Comparison of ENCODE assay signal across 15 cellular contexts in the genomic region with DNA sequence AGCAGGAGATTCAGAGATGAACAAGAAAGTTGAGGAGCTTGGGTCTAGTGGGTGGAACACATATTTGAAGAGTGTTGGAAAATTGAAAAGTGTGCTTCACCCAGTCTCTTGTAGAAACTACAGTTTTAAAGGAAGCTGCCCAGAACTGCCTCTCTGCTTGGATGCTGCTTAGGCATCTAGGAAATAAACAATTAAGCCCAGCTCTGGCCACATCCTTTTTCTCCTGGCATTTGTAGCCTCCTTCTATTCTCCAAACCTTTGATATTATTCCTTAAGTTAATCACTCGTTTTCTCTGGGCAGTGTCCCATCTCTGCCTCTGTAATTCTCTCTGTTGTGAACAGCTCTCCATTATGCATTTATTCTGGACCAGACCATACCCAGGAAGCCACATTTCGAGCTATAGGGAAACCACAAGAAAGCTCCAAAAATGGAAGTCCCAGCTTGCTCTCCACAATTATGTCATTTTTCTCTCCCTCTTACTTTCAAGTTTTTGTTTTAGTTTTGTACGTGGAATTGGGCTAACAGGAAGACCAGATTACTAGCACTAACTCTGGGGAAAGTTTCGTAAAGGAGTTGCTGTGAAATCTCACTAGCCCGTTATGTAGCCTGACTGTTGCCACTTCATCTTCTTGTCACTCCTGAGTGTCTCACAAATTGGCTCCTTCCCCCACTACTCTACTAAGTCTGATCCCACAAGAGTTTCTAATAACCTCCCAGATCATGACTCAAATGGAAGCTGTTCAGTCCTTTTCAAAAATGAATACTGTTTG.
DNase-seq lines count a peak whose midpoint lies in the region; ATAC-seq and TF ChIP-seq lines count a peak whose summit lies in the region.
"Had no signal": no experiment of that assay in that cellular context is flagged by ENCODE, and none has a peak within 500 bp of the region (broad histone marks: within the 10 kb centered on the region; RNA-seq: fewer than 3 reads in every experiment).

No MANE protein-coding gene starts in this region.

- H3K79me1 ChIP-seq in mesenchymal stem cell (replicated peaks; ENCODE audit: low read length, poor library complexity, severe bottlenecking) = no peaks in the 10 kb centered on the region

- no peaks in the 10 kb centered on the region for H3K36me3 Mint-ChIP-seq in endodermal cell (ENCODE audit: low read depth)

- no peak overlapping the region for H3K4me3 Mint-ChIP-seq in endodermal cell
- H3K4me3 Mint-ChIP-seq: dendritic cell treated with granulocyte-macrophage colony-stimulating factor and Interleukin-4, amounts not matched to agents 40 ng/mL and 50 ng/mL, for 4 days; WTC11 had no signal

- H3K23ac ChIP-seq in mesenchymal stem cell (ENCODE audit: low read length in 2 of 2) = no peak overlapping the region

- H2BK120ac ChIP-seq in mesenchymal stem cell (ENCODE audit: low read depth, low read length) = no peak overlapping the region

- H3K9ac ChIP-seq in mesenchymal stem cell (ENCODE audit: low read length) = peak overlapping the region; percentile 73
- H3K9ac ChIP-seq in endodermal cell (ENCODE audit: extremely low read depth, low read length, poor library complexity, severe bottlenecking) = no peak overlapping the region
- H3K9ac ChIP-seq: parathyroid adenoma had no signal

- no peak overlapping the region for H2BK12ac ChIP-seq in mesenchymal stem cell (ENCODE audit: low read length in 2 of 2)

- no peak for TF ChIP-seq CTCF in endodermal cell (conservative IDR thresholded peaks at IDR 0.05)

- H2AFZ ChIP-seq in mesenchymal stem cell (ENCODE audit: low read depth, low read length) = no peak overlapping the region
- H2AFZ ChIP-seq: parathyroid adenoma had no signal

- no peak overlapping the region for H3K18ac ChIP-seq in mesenchymal stem cell (ENCODE audit: low read depth in 1 of 2, low read length in 2 of 2)

- H4K8ac ChIP-seq in mesenchymal stem cell (ENCODE audit: low read length) = no peak overlapping the region

- H3K27ac Mint-ChIP-seq in endodermal cell = no peak overlapping the region
- H3K27ac Mint-ChIP-seq: dendritic cell treated with granulocyte-macrophage colony-stimulating factor and Interleukin-4, amounts not matched to agents 40 ng/mL and 50 ng/mL, for 4 days; WTC11 had no signal

- no peak overlapping the region for H2BK15ac ChIP-seq in mesenchymal stem cell (ENCODE audit: low read depth, poor library complexity, severe bottlenecking)

- H3K27me3 Mint-ChIP-seq in endodermal cell (ENCODE audit: insufficient read depth) = no peaks in the 10 kb centered on the region
- H3K27me3 Mint-ChIP-seq: dendritic cell treated with granulocyte-macrophage colony-stimulating factor and Interleukin-4, amounts not matched to agents 40 ng/mL and 50 ng/mL, for 4 days had no signal

- H3K36me3 ChIP-seq in mesenchymal stem cell (ENCODE audit: control insufficient read depth in 1 of 2, insufficient read depth in 2 of 2, low read depth in 1 of 2, low read length in 2 of 2) (no peaks in the 10 kb centered on the region), endodermal cell (ENCODE audit: control insufficient read depth, insufficient read depth, low read length) (no peaks in the 10 kb centered on the region)
- H3K36me3 ChIP-seq: transverse colon had no signal

- no peak overlapping the region for H2AK5ac ChIP-seq in mesenchymal stem cell (ENCODE audit: low read length, severe bottlenecking)

- peaks cover 27% of the 10 kb centered on the region for H3K9me3 Mint-ChIP-seq in endodermal cell

- WGBS in mesenchymal stem cell = 52% methylated on average over 4 of the region's 5 CpGs
- 78 to 86% methylated on average over 4 to 5 of the region's 5 CpGs for WGBS in endodermal cell (ENCODE audit: insufficient coverage in 1 of 2, insufficient read length in 1 of 2), 2 experiments

- intact Hi-C loops in left ventricle myocardium superior (cut with micrococcal nuclease) = no loop called here

- no peak overlapping the region for H2BK5ac ChIP-seq in mesenchymal stem cell (ENCODE audit: low read depth, low read length, poor library complexity, severe bottlenecking)

- no peak overlapping the region for H3K4ac ChIP-seq in mesenchymal stem cell (ENCODE audit: low read depth in 1 of 2, low read length in 2 of 2)

- H3K27ac ChIP-seq in mesenchymal stem cell (ENCODE audit: low read length, poor library complexity, severe bottlenecking) = no peak overlapping the region
- no peak overlapping the region for H3K27ac ChIP-seq in endodermal cell (ENCODE audit: low read depth, low read length)
- H3K27ac ChIP-seq: parathyroid adenoma, transverse colon had no signal

- H3K4me1 ChIP-seq in mesenchymal stem cell (ENCODE audit: control insufficient read depth, insufficient read depth, low read depth, low read length) = no peaks in the 10 kb centered on the region
- H3K4me1 ChIP-seq in endodermal cell (ENCODE audit: control insufficient read depth, insufficient read depth, low read length) = no peaks in the 10 kb centered on the region
- H3K4me1 ChIP-seq: parathyroid adenoma, transverse colon had no signal

- peak; percentile 22 for DNase-seq in M059J (ENCODE audit: low read depth)
- peak; percentile 14 for DNase-seq in mesenchymal stem cell
- DNase-seq in endodermal cell = no peak
- DNase-seq in left ventricle myocardium superior = no peak
- DNase-seq in DMS 273 (lab: John Stamatoyannopoulos, UW; ENCODE audit: unreplicated experiment) = no peak
- DNase-seq: activated CD8-positive, alpha-beta memory T cell treated with anti-CD3 and anti-CD28 coated beads, Interleukin-2, amount 50 U/mL, for 48 hours; foreskin fibroblast; NCI-H2171; transverse colon had no signal

- no peaks in the 10 kb centered on the region for H3K27me3 ChIP-seq in mesenchymal stem cell (ENCODE audit: control insufficient read depth in 1 of 2, insufficient read depth in 1 of 2, low read length in 2 of 2)
- H3K27me3 ChIP-seq in endodermal cell (ENCODE audit: control insufficient read depth, insufficient read depth, low read length, poor library complexity, severe bottlenecking) = no peaks in the 10 kb centered on the region
- H3K27me3 ChIP-seq: transverse colon had no signal

- H3K4me1 Mint-ChIP-seq in endodermal cell = peaks cover 3% of the 10 kb centered on the region

- no peak overlapping the region for H3K14ac ChIP-seq in mesenchymal stem cell (ENCODE audit: low read length in 2 of 2)

- peak overlapping the region in 1 of 2 experiments; percentile 26 for H3K4me3 ChIP-seq in mesenchymal stem cell (ENCODE audit: insufficient read depth in 1 of 2, low read depth in 1 of 2, low read length in 2 of 2)
- H3K4me3 ChIP-seq in endodermal cell (ENCODE audit: low read length) = no peak overlapping the region
- H3K4me3 ChIP-seq: transverse colon had no signal

- H4K91ac ChIP-seq in mesenchymal stem cell (ENCODE audit: low read length) = no peak overlapping the region

- no peak overlapping the region for H3K4me2 ChIP-seq in mesenchymal stem cell (ENCODE audit: low read length, poor library complexity, severe bottlenecking)

- ATAC-seq in GM18873 (IDR thresholded peaks at IDR 0.05; ENCODE audit: low FRiP score, unreplicated experiment) = peak; percentile 45
- peak; percentile 65 for ATAC-seq in HG02610 (IDR thresholded peaks at IDR 0.05; ENCODE audit: unreplicated experiment)
- ATAC-seq in left ventricle myocardium superior = no peak
- ATAC-seq in GM21576 (IDR thresholded peaks at IDR 0.05; ENCODE audit: unreplicated experiment) = no peak
- ATAC-seq: WTC11 had no signal

- peaks cover 6% of the 10 kb centered on the region for H3K9me3 ChIP-seq in mesenchymal stem cell (ENCODE audit: control insufficient read depth, low read length)
- peaks cover 16% of the 10 kb centered on the region for H3K9me3 ChIP-seq in endodermal cell (ENCODE audit: control insufficient read depth, low read length)
- H3K9me3 ChIP-seq: transverse colon had no signal

Comparison
In these comparisons a context has a peak if more than half of its experiments do, and no peak if none do; other contexts are left out.
1. ATAC-seq: peak in GM18873 (single experiment) and HG02610 (single experiment); none in left ventricle myocardium superior (single experiment) and GM21576 (single experiment).
2. DNase-seq: peak in M059J (single experiment) and mesenchymal stem cell (single experiment); none in endodermal cell (single experiment), left ventricle myocardium superior (single experiment) and DMS 273 (single experiment).